ENCODE assay signal across 8 cellular contexts in genomic region chr21:45880097-45881068, GRCh38.
DNase-seq lines count a peak whose midpoint lies in the region; ATAC-seq, FAIRE-seq and TF ChIP-seq lines count a peak whose summit lies in the region.

No MANE protein-coding gene starts in this region.

- ATAC-seq in HepG2: peak; percentile 90
- no peak for ATAC-seq in GM18505 (IDR thresholded peaks at IDR 0.05; ENCODE audit: unreplicated experiment)

- H2AFZ ChIP-seq in HepG2 (ENCODE audit: low read length): no peak overlapping the region

- FAIRE-seq in HepG2 (lab: Jason Lieb, UNC): no peak

- H3K36me3 ChIP-seq in HepG2 (replicated peaks in 1 of 2; ENCODE audit: control insufficient read depth in 1 of 2, insufficient read depth in 2 of 2, low read length in 2 of 2): no peaks in the 10 kb centered on the region

- H3K4me1 ChIP-seq in HepG2 (ENCODE audit: insufficient read depth, low read length): 0 out of 2 replicates have a peak, but pooled peaks cover 8% of the 10 kb centered on the region

- TF ChIP-seq EP300 in HepG2 (IDR thresholded peaks at IDR 0.05; ENCODE audit: low read depth in 2 of 2, low read length in 2 of 2): no peak
- TF ChIP-seq EP300 in HepG2 (CRISPR knock-in tag; IDR thresholded peaks at IDR 0.05; ENCODE audit: borderline replicate concordance): no peak

- no peak overlapping the region for H3K27ac ChIP-seq in HepG2 (ENCODE audit: extremely low read length, insufficient read depth, low read length)

- peak; percentile 21 for DNase-seq in NCI-H510A treated with DMSO at 0.1 percent for 48 hours (lab: John Stamatoyannopoulos, UW)
- no peak for DNase-seq in NCI-H510A (lab: John Stamatoyannopoulos, UW)
- DNase-seq in NCI-H345 (lab: John Stamatoyannopoulos, UW): peak; percentile 53
- DNase-seq in activated CD4-positive, alpha-beta T cell treated with anti-CD3 and anti-CD28 coated beads for 24 hours (ENCODE audit: low read depth in 2 of 2): peak; percentile 59 to 72
- peak; percentile 89 for DNase-seq in choroid plexus epithelial cell (ENCODE audit: low read depth)
- peak; percentile 71 for DNase-seq in HepG2 (ENCODE audit: low spot score)
- DNase-seq in stimulated activated CD4-positive, alpha-beta T cell treated with anti-CD3 and anti-CD28 coated beads, TNF-alpha, amount 100 ng/mL, for 4 hours (ENCODE audit: low read depth in 3 of 3): peak; percentile 45 to 57 (median 55)

- peak overlapping the region; percentile 38; the same call in 1 of the 2 replicates for H3K4me2 ChIP-seq in HepG2 (ENCODE audit: low read depth, low read length)

- CTCF ChIA-PET in HepG2 (lab: Yijun Ruan, JAX; ENCODE audit: low intra/inter-chr PET ratio, low total read pairs): no interaction called here

- no peaks in the 10 kb centered on the region for H3K9me3 ChIP-seq in HepG2 (ENCODE audit: low read length)

- POLR2A ChIA-PET in HepG2 (lab: Yijun Ruan, JAX): interaction anchor here (1.6 kb wide), 1 partner anchor 325 kb away, joined by 5 read pairs; no protein-coding TSS in a partner anchor

- no peaks in the 10 kb centered on the region for H4K20me1 ChIP-seq in HepG2 (ENCODE audit: insufficient read depth, low read length)

- TF ChIP-seq CTCF in choroid plexus epithelial cell (conservative IDR thresholded peaks at IDR 0.05; ENCODE audit: low read depth, low read length): peak; percentile 80
- TF ChIP-seq CTCF in HepG2 (CRISPR knock-in tag; IDR thresholded peaks at IDR 0.05): peak; percentile 69

- TF ChIP-seq RAD21 in HepG2 (CRISPR knock-in tag; IDR thresholded peaks at IDR 0.05): no peak

- peaks cover 9 to 58% of the 10 kb centered on the region in 2 experiments for H3K27me3 ChIP-seq in HepG2 (ENCODE audit: control insufficient read depth in 1 of 2, insufficient read depth in 2 of 2, low read length in 2 of 2)

- H3K4me3 ChIP-seq in choroid plexus epithelial cell (ENCODE audit: low read depth, low read length): no peak overlapping the region
- peak overlapping the region in 1 of 3 experiments; percentile 15; a peak in 1 of 6 replicates for H3K4me3 ChIP-seq in HepG2 (replicated peaks in 1 of 3; ENCODE audit: insufficient read depth in 1 of 3, low read depth in 2 of 3, low read length in 3 of 3)

- in situ Hi-C loops in HepG2 (cut with HindIII; ENCODE audit: extremely low pct_ligation_motif_present, low pct_unique_long_range_greater_than_20kb): no loop called here

- TF ChIP-seq POLR2A in HepG2 (IDR thresholded peaks at IDR 0.05; ENCODE audit: insufficient read depth in 1 of 2, low read depth in 2 of 2, low read length in 2 of 2) (no peak), GM18505 (IDR thresholded peaks at IDR 0.05; ENCODE audit: borderline replicate concordance, extremely low read depth, insufficient read depth, insufficient read length) (no peak)

- H3K9ac ChIP-seq in HepG2 (ENCODE audit: insufficient read depth, low read depth, low read length): no peak overlapping the region

- BruUV-seq in HepG2 (replicated peaks; lab: Mats Ljungman, UMichigan): no TSS peak

- intact Hi-C loops in HepG2 (cut with micrococcal nuclease; ENCODE audit: unreplicated experiment): no loop called here

- H3K79me2 ChIP-seq in HepG2 (ENCODE audit: insufficient read depth, low read length): no peaks in the 10 kb centered on the region

- WGBS in HepG2 (ENCODE audit: low lambda C conversion rate): 16% methylated on average over 22 of the region's 29 CpGs

TF ChIP-seq in HepG2, 621 proteins besides CTCF, POLR2A, EP300 and RAD21 (continues in another document):
- TF ChIP-seq, protein P1, sequence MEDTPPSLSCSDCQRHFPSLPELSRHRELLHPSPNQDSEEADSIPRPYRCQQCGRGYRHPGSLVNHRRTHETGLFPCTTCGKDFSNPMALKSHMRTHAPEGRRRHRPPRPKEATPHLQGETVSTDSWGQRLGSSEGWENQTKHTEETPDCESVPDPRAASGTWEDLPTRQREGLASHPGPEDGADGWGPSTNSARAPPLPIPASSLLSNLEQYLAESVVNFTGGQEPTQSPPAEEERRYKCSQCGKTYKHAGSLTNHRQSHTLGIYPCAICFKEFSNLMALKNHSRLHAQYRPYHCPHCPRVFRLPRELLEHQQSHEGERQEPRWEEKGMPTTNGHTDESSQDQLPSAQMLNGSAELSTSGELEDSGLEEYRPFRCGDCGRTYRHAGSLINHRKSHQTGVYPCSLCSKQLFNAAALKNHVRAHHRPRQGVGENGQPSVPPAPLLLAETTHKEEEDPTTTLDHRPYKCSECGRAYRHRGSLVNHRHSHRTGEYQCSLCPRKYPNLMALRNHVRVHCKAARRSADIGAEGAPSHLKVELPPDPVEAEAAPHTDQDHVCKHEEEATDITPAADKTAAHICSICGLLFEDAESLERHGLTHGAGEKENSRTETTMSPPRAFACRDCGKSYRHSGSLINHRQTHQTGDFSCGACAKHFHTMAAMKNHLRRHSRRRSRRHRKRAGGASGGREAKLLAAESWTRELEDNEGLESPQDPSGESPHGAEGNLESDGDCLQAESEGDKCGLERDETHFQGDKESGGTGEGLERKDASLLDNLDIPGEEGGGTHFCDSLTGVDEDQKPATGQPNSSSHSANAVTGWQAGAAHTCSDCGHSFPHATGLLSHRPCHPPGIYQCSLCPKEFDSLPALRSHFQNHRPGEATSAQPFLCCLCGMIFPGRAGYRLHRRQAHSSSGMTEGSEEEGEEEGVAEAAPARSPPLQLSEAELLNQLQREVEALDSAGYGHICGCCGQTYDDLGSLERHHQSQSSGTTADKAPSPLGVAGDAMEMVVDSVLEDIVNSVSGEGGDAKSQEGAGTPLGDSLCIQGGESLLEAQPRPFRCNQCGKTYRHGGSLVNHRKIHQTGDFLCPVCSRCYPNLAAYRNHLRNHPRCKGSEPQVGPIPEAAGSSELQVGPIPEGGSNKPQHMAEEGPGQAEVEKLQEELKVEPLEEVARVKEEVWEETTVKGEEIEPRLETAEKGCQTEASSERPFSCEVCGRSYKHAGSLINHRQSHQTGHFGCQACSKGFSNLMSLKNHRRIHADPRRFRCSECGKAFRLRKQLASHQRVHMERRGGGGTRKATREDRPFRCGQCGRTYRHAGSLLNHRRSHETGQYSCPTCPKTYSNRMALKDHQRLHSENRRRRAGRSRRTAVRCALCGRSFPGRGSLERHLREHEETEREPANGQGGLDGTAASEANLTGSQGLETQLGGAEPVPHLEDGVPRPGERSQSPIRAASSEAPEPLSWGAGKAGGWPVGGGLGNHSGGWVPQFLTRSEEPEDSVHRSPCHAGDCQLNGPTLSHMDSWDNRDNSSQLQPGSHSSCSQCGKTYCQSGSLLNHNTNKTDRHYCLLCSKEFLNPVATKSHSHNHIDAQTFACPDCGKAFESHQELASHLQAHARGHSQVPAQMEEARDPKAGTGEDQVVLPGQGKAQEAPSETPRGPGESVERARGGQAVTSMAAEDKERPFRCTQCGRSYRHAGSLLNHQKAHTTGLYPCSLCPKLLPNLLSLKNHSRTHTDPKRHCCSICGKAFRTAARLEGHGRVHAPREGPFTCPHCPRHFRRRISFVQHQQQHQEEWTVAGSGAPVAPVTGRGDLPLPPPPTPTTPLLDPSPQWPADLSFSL (CRISPR knock-in tag; IDR thresholded peaks at IDR 0.05): no peak
- TF ChIP-seq ZNF17 (CRISPR knock-in tag; IDR thresholded peaks at IDR 0.05): no peak
- TF ChIP-seq HDAC6 (IDR thresholded peaks at IDR 0.05; ENCODE audit: low read depth, low read length): no peak
- TF ChIP-seq MTF1 (CRISPR knock-in tag; IDR thresholded peaks at IDR 0.05): no peak
- TF ChIP-seq ZFP36L2 (CRISPR knock-in tag; IDR thresholded peaks at IDR 0.05): no peak
- no peak for TF ChIP-seq AHR (CRISPR knock-in tag; IDR thresholded peaks at IDR 0.05)
- no peak for TF ChIP-seq HNF4G (IDR thresholded peaks at IDR 0.05; ENCODE audit: borderline replicate concordance, low read depth, low read length)
- no peak for TF ChIP-seq HNF4G (CRISPR knock-in tag; IDR thresholded peaks at IDR 0.05; ENCODE audit: borderline replicate concordance, low read depth)
- no peak for TF ChIP-seq NR2F6 (IDR thresholded peaks at IDR 0.05)
- peak; percentile 48; the same call in 1 of the 2 replicates for TF ChIP-seq NR2F6 (CRISPR knock-in tag; IDR thresholded peaks at IDR 0.05)
- TF ChIP-seq MIER2 (CRISPR knock-in tag; IDR thresholded peaks at IDR 0.05): no peak
- no peak for TF ChIP-seq EZH2 (conservative IDR thresholded peaks at IDR 0.05; ENCODE audit: low read depth, low read length)
- TF ChIP-seq XRCC5 (optimal IDR thresholded peaks at IDR 0.05; ENCODE audit: low read length): peak; percentile 61
- no peak for TF ChIP-seq DNMT3B (CRISPR knock-in tag; conservative IDR thresholded peaks at IDR 0.05)
- TF ChIP-seq CHD4 (IDR thresholded peaks at IDR 0.05; ENCODE audit: borderline replicate concordance, low read length): no peak
- TF ChIP-seq NR2F1 (CRISPR knock-in tag; IDR thresholded peaks at IDR 0.05): 0 out of 4 replicates have a peak, but pooled peaks of 1 of the 2 experiments have one; percentile 25
- peak; percentile 89 for TF ChIP-seq HNRNPL (IDR thresholded peaks at IDR 0.05; ENCODE audit: low read depth, low read length)
- TF ChIP-seq FIP1L1 (IDR thresholded peaks at IDR 0.05; ENCODE audit: borderline replicate concordance, insufficient read depth, low read depth, low read length): no peak
- no peak for TF ChIP-seq ZSCAN20 (CRISPR knock-in tag; IDR thresholded peaks at IDR 0.05; ENCODE audit: borderline replicate concordance)
- TF ChIP-seq PAF1 (CRISPR knock-in tag; IDR thresholded peaks at IDR 0.05): no peak
- no peak for TF ChIP-seq ELF4 (CRISPR knock-in tag; IDR thresholded peaks at IDR 0.05; ENCODE audit: borderline replicate concordance)
- TF ChIP-seq GATA4 (IDR thresholded peaks at IDR 0.05; ENCODE audit: borderline replicate concordance, low read depth): no peak
- no peak for TF ChIP-seq SNAI1 (CRISPR knock-in tag; IDR thresholded peaks at IDR 0.05; ENCODE audit: borderline replicate concordance)
- TF ChIP-seq ATF3 (CRISPR knock-in tag; IDR thresholded peaks at IDR 0.05): no peak
- TF ChIP-seq ZMYM2 (CRISPR knock-in tag; IDR thresholded peaks at IDR 0.05): no peak
